9 cellular contexts compared by ENCODE assay signal in genomic region chr19:6021878-6022569, GRCh38. TPM values are rescaled to one million over a fixed set of nuclear protein-coding genes. Genes with fewer than 3 reads are reported as not detected.
A peak's percentile ranks its signal among the peaks of the same experiment; 100 is the strongest.
DNase-seq lines count a peak whose midpoint lies in the region; ATAC-seq, FAIRE-seq and TF ChIP-seq lines count a peak whose summit lies in the region.
"Had no signal": no experiment of that assay in that cellular context is flagged by ENCODE, and none has a peak within 500 bp of the region (broad histone marks: within the 10 kb centered on the region; RNA-seq: fewer than 3 reads in every experiment).

No MANE protein-coding gene starts in this region.

- no peak overlapping the region for H3K4me2 ChIP-seq in osteoblast (ENCODE audit: insufficient read depth, low read length)

- no peak for ATAC-seq in GM19023 (IDR thresholded peaks at IDR 0.05; ENCODE audit: unreplicated experiment)

- no peaks in the 10 kb centered on the region for H3K36me3 ChIP-seq in osteoblast (ENCODE audit: insufficient read depth, low read length)
- H3K36me3 ChIP-seq in testis (ENCODE audit: low read depth, missing control alignments) = no peaks in the 10 kb centered on the region

- peaks cover 3% of the 10 kb centered on the region for H3K4me1 Mint-ChIP-seq in activated T-helper 2 cell treated with anti-CD3 and anti-CD28 coated beads, Interferon-gamma antibody, Interleukin-2, Interleukin-4, amounts not matched to agents 10 μg/mL and 5 μg/mL and 100 μg/mL, durations not matched to agents 14 hours and 24 hours and 36 hours (ENCODE audit: low read depth)
- H3K4me1 Mint-ChIP-seq: IgD-negative memory B cell had no signal

- peaks cover 16% of the 10 kb centered on the region for H3K4me1 ChIP-seq in osteoblast (ENCODE audit: insufficient read depth, low read length)
- H3K4me1 ChIP-seq in testis = peaks cover 17% of the 10 kb centered on the region

- DNase-seq in COLO829 (ENCODE audit: low spot score) (peak; percentile 77), Kasumi-1 (lab: John Stamatoyannopoulos, UW) (peak; percentile 73 to 81), RPMI8226 (peak; percentile 88), frontal cortex (ENCODE audit: low spot score in 2 of 2) (peak; percentile 67 to 79), osteoblast (ENCODE audit: insufficient read length, low spot score, missing footprints) (peak; percentile 95), testis (peak; percentile 94)
- peak; percentile 62 for DNase-seq in activated T-helper 2 cell treated with anti-CD3 and anti-CD28 coated beads, Interferon-gamma antibody, Interleukin-2, Interleukin-4, amounts not matched to agents 10 μg/mL and 5 μg/mL and 100 μg/mL, durations not matched to agents 14 hours and 24 hours and 36 hours (ENCODE audit: low spot score)

- no peaks in the 10 kb centered on the region for H3K27me3 Mint-ChIP-seq in activated T-helper 2 cell treated with anti-CD3 and anti-CD28 coated beads, Interferon-gamma antibody, Interleukin-2, Interleukin-4, amounts not matched to agents 10 μg/mL and 5 μg/mL and 100 μg/mL, durations not matched to agents 14 hours and 24 hours and 36 hours (ENCODE audit: low read depth)

- no peaks in the 10 kb centered on the region for H4K20me1 ChIP-seq in osteoblast (ENCODE audit: insufficient read depth, low read length)

- no peak for TF ChIP-seq POLR2A in testis (IDR thresholded peaks at IDR 0.05)

- no peaks in the 10 kb centered on the region for H3K79me2 ChIP-seq in osteoblast (ENCODE audit: insufficient read depth, low read length)

- no peak for FAIRE-seq in frontal cortex (lab: Jason Lieb, UNC)

- H3K27me3 ChIP-seq in osteoblast (ENCODE audit: insufficient read depth, low read length) (no peaks in the 10 kb centered on the region), testis (no peaks in the 10 kb centered on the region)

- H3K36me3 Mint-ChIP-seq in activated T-helper 2 cell treated with anti-CD3 and anti-CD28 coated beads, Interferon-gamma antibody, Interleukin-2, Interleukin-4, amounts not matched to agents 10 μg/mL and 5 μg/mL and 100 μg/mL, durations not matched to agents 14 hours and 24 hours and 36 hours (ENCODE audit: low read depth) = no peaks in the 10 kb centered on the region

- H3K27ac ChIP-seq in osteoblast (ENCODE audit: low read depth, low read length) = no peak overlapping the region
- H3K27ac ChIP-seq in testis = peak overlapping the region in 1 of 2 donors; percentile 21

- TF ChIP-seq CTCF in osteoblast (IDR thresholded peaks at IDR 0.05; ENCODE audit: extremely low read depth, low read depth, low read length) (peak; percentile 67), testis (IDR thresholded peaks at IDR 0.05) (peak; percentile 77 to 92 (median 91))

- H3K9me3 ChIP-seq in osteoblast (ENCODE audit: low read depth, low read length) (no peaks in the 10 kb centered on the region), testis (no peaks in the 10 kb centered on the region)

- H3K9me3 Mint-ChIP-seq in activated T-helper 2 cell treated with anti-CD3 and anti-CD28 coated beads, Interferon-gamma antibody, Interleukin-2, Interleukin-4, amounts not matched to agents 10 μg/mL and 5 μg/mL and 100 μg/mL, durations not matched to agents 14 hours and 24 hours and 36 hours = no peaks in the 10 kb centered on the region
- H3K9me3 Mint-ChIP-seq: IgD-negative memory B cell had no signal

- 40 to 66% methylated on average over 17 to 29 of the region's 29 CpGs for WGBS in testis, 2 donors

- intact Hi-C loops in activated T-helper 2 cell treated with anti-CD3 and anti-CD28 coated beads, Interferon-gamma antibody, Interleukin-2, Interleukin-4, amounts not matched to agents 10 μg/mL and 5 μg/mL and 100 μg/mL, durations not matched to agents 14 hours and 24 hours and 36 hours (cut with micrococcal nuclease) = loop anchor here (1.0 to 2.0 kb wide), 2 partner anchors 35 to 215 kb away; no protein-coding TSS in a partner anchor
- intact Hi-C loops in testis (cut with DNase I; ENCODE audit: low total_unique reads) = no loop called here

- no peak overlapping the region for H3K4me3 Mint-ChIP-seq in activated T-helper 2 cell treated with anti-CD3 and anti-CD28 coated beads, Interferon-gamma antibody, Interleukin-2, Interleukin-4, amounts not matched to agents 10 μg/mL and 5 μg/mL and 100 μg/mL, durations not matched to agents 14 hours and 24 hours and 36 hours (ENCODE audit: low read depth)

- H3K27ac Mint-ChIP-seq in activated T-helper 2 cell treated with anti-CD3 and anti-CD28 coated beads, Interferon-gamma antibody, Interleukin-2, Interleukin-4, amounts not matched to agents 10 μg/mL and 5 μg/mL and 100 μg/mL, durations not matched to agents 14 hours and 24 hours and 36 hours = no peak overlapping the region
- H3K27ac Mint-ChIP-seq: IgD-negative memory B cell had no signal

- H3K4me3 ChIP-seq in osteoblast (ENCODE audit: insufficient read depth, low read length) (no peak overlapping the region), testis (no peak overlapping the region)

- H2AFZ ChIP-seq in osteoblast (ENCODE audit: low read length) = peak overlapping the region; percentile 91

RNA-seq across cellular contexts. Expression of gene RANBP3, which starts 44.1 kb away (rescaled TPM):
- total RNA-seq in activated T-helper 2 cell treated with anti-CD3 and anti-CD28 coated beads, Interferon-gamma antibody, Interleukin-2, Interleukin-4, amounts not matched to agents 10 μg/mL and 5 μg/mL and 100 μg/mL, durations not matched to agents 14 hours and 24 hours and 36 hours = 98.2 and 105 TPM in 2 replicates
- total RNA-seq in frontal cortex (41.6 TPM), osteoblast (40.5 and 42.1 TPM in 2 replicates), testis (100 to 1,000 TPM; 145 to 148 TPM)
- polyA plus RNA-seq in testis (ENCODE audit: insufficient read depth, low read depth, low replicate concordance) = 142 TPM
